1 cellular context compared by ENCODE assay signal in genomic region chr5:787857-788233, GRCh38. TPM values are rescaled to one million over a fixed set of nuclear protein-coding genes. Genes with fewer than 3 reads are reported as not detected.
"Had no signal": no experiment of that assay in that cellular context is flagged by ENCODE, and none has a peak within 500 bp of the region (broad histone marks: within the 10 kb centered on the region; RNA-seq: fewer than 3 reads in every experiment).

No MANE protein-coding gene starts in this region.

RNA-seq across cellular contexts. Expression of gene ZDHHC11B, which starts 3.3 kb away (rescaled TPM):
- total RNA-seq: IMR-90 had no signal
